ENCODE assay signal across 8 cellular contexts in genomic region chr16:1771072-1771863, GRCh38. TPM values are rescaled to one million over a fixed set of nuclear protein-coding genes. Genes with fewer than 3 reads are reported as not detected.
A peak's percentile ranks its signal among the peaks of the same experiment; 100 is the strongest.
DNase-seq lines count a peak whose midpoint lies in the region; ATAC-seq and TF ChIP-seq lines count a peak whose summit lies in the region.

TSS of gene NME3 (minus strand) at chr16:1771543. CDS start at chr16:1771534, 9 bp downstream.

- H3K9me3 Mint-ChIP-seq in T-helper 1 cell treated with Interleukin-12 subunit alpha and Interleukin-12 subunit beta and Interleukin-4 antibody, amounts not matched to agents 30 μg/mL and 1 μg/mL, for 36 hours, result no peaks in the 10 kb centered on the region

- intact Hi-C loops in adrenal gland (cut with DNase I), result loop anchor here in 1 of 2 donors (5.0 kb wide), 1 partner anchor 56 kb away; the partner anchor contains the start of genes FAHD1 and HAGH
- intact Hi-C loops in heart right ventricle (cut with DNase I), result loop anchor here in 1 of 10 donors (5.0 kb wide), 1 partner anchor 64 kb away; the partner anchor contains the start of gene MAPK8IP3
- intact Hi-C loops in posterior vena cava (cut with DNase I), result no loop called here

- H3K9me3 ChIP-seq in adrenal gland (replicated peaks in 1 of 3) (no peaks in the 10 kb centered on the region), heart right ventricle (no peaks in the 10 kb centered on the region), tibial nerve (no peaks in the 10 kb centered on the region)

- WGBS in adrenal gland, 4 donors, result 0 to 1% (median 0%) methylated on average over 18 to 91 of the region's 91 CpGs
- 0 to 1% methylated on average over 74 to 88 of the region's 91 CpGs for WGBS in heart right ventricle, 2 donors
- 0 to 1% methylated on average over 34 to 45 of the region's 91 CpGs for WGBS in tibial nerve, 2 donors

- DNase-seq in DMS114 treated with DMSO at 0.1 percent for 48 hours (lab: John Stamatoyannopoulos, UW; ENCODE audit: unreplicated experiment), result peak; percentile 23
- DNase-seq in HL-60 (ENCODE audit: low read depth in 1 of 2, low spot score in 1 of 2), result peak; percentile 75 to 78
- DNase-seq in adrenal gland, result peak; percentile 73 to 90 (median 82)
- DNase-seq in heart right ventricle, result peak; percentile 77 to 85
- DNase-seq in posterior vena cava (ENCODE audit: low spot score), result peak; percentile 95
- DNase-seq in tibial nerve (ENCODE audit: low spot score in 2 of 2), result peak; percentile 74
- no peak for DNase-seq in NCI-H1436 (lab: John Stamatoyannopoulos, UW)

- H3K4me1 Mint-ChIP-seq in T-helper 1 cell treated with Interleukin-12 subunit alpha and Interleukin-12 subunit beta and Interleukin-4 antibody, amounts not matched to agents 30 μg/mL and 1 μg/mL, for 36 hours (ENCODE audit: low read depth), result peaks cover 4% of the 10 kb centered on the region

- peak within 1 kb of the TSS; percentile 96 for H3K4me3 ChIP-seq in HL-60 (replicated peaks; ENCODE audit: insufficient read depth, low read length)
- peak within 1 kb of the TSS; percentile 48 to 99 (median 92) for H3K4me3 ChIP-seq in adrenal gland
- H3K4me3 ChIP-seq in heart right ventricle, result peak within 1 kb of the TSS; percentile 88 to 100 (median 98)
- peak within 1 kb of the TSS; percentile 67 to 96 (median 80) for H3K4me3 ChIP-seq in tibial nerve

- peak in 1 of 2 donors; percentile 50 for TF ChIP-seq POLR2A in adrenal gland (IDR thresholded peaks at IDR 0.05)
- TF ChIP-seq POLR2A in tibial nerve (IDR thresholded peaks at IDR 0.05), result no peak

- no peaks in the 10 kb centered on the region for H3K27me3 ChIP-seq in HL-60 (ENCODE audit: insufficient read depth, poor library complexity, severe bottlenecking)
- no peaks in the 10 kb centered on the region for H3K27me3 ChIP-seq in adrenal gland
- no peaks in the 10 kb centered on the region for H3K27me3 ChIP-seq in heart right ventricle
- H3K27me3 ChIP-seq in tibial nerve, result no peaks in the 10 kb centered on the region

- H3K27ac ChIP-seq in HL-60 (replicated peaks), result peak within 1 kb of the TSS; percentile 91
- H3K27ac ChIP-seq in adrenal gland, result peak within 1 kb of the TSS; percentile 9 to 93 (median 91)
- H3K27ac ChIP-seq in heart right ventricle, result peak within 1 kb of the TSS; percentile 67 to 99 (median 97)
- peak within 1 kb of the TSS; percentile 61 to 95 (median 93) for H3K27ac ChIP-seq in tibial nerve

- peaks cover 0 to 40% of the 10 kb centered on the region in 2 donors for H3K36me3 ChIP-seq in adrenal gland (replicated peaks in 1 of 2)
- H3K36me3 ChIP-seq in heart right ventricle, result peaks cover 0 to 52% (median 27%) of the 10 kb centered on the region in 9 donors
- peaks cover 0 to 54% (median 4%) of the 10 kb centered on the region in 3 donors for H3K36me3 ChIP-seq in tibial nerve

- H3K4me3 Mint-ChIP-seq in T-helper 1 cell treated with Interleukin-12 subunit alpha and Interleukin-12 subunit beta and Interleukin-4 antibody, amounts not matched to agents 30 μg/mL and 1 μg/mL, for 36 hours, result peak within 1 kb of the TSS; percentile 100

- TF ChIP-seq EP300 in tibial nerve (IDR thresholded peaks at IDR 0.05), result no peak

- H3K36me3 Mint-ChIP-seq in T-helper 1 cell treated with Interleukin-12 subunit alpha and Interleukin-12 subunit beta and Interleukin-4 antibody, amounts not matched to agents 30 μg/mL and 1 μg/mL, for 36 hours (ENCODE audit: low read depth), result peaks cover 13% of the 10 kb centered on the region

- ATAC-seq in heart right ventricle, result peak; percentile 40 to 68 (median 51)

- no peaks in the 10 kb centered on the region for H3K27me3 Mint-ChIP-seq in T-helper 1 cell treated with Interleukin-12 subunit alpha and Interleukin-12 subunit beta and Interleukin-4 antibody, amounts not matched to agents 30 μg/mL and 1 μg/mL, for 36 hours (ENCODE audit: low read depth)

- no peak for TF ChIP-seq CTCF in HL-60 (IDR thresholded peaks at IDR 0.05; ENCODE audit: insufficient read depth, low read length)
- no peak for TF ChIP-seq CTCF in adrenal gland (IDR thresholded peaks at IDR 0.05)
- peak in 1 of 9 donors; percentile 16 for TF ChIP-seq CTCF in heart right ventricle (IDR thresholded peaks at IDR 0.05)
- TF ChIP-seq CTCF in tibial nerve (IDR thresholded peaks at IDR 0.05), result no peak

- H3K27ac Mint-ChIP-seq in T-helper 1 cell treated with Interleukin-12 subunit alpha and Interleukin-12 subunit beta and Interleukin-4 antibody, amounts not matched to agents 30 μg/mL and 1 μg/mL, for 36 hours, result peak within 1 kb of the TSS; percentile 99

- H3K4me1 ChIP-seq in adrenal gland (replicated peaks in 1 of 2) (peaks cover 26 to 36% of the 10 kb centered on the region in 2 donors), heart right ventricle (peaks cover 27 to 46% (median 39%) of the 10 kb centered on the region in 9 donors), tibial nerve (peaks cover 0 to 57% (median 28%) of the 10 kb centered on the region in 4 donors)

RNA-seq across cellular contexts. Expression of gene NME3, which starts in this region (rescaled TPM):
- 100 to 1,000 TPM in 7 of 8 donors, 10 to 100 TPM in 1; 82.5 to 319 (median 181) TPM for total RNA-seq in adrenal gland
- 1,000 to 10,000 TPM in 1 of 3 donors, 100 to 1,000 TPM in 1, under 1 TPM in 1; 0.95 to 1,073 (median 860) TPM for polyA plus RNA-seq in adrenal gland
- 10 to 100 TPM; 21.8 to 41.1 (median 30.3) TPM for total RNA-seq in heart right ventricle
- polyA plus RNA-seq in heart right ventricle, result 100 to 1,000 TPM in 1 of 2 donors, 10 to 100 TPM in 1; 47.7 to 176 TPM
- 10 to 100 TPM; 31.6 to 47.0 TPM for total RNA-seq in posterior vena cava
- total RNA-seq in tibial nerve, result 100 to 1,000 TPM; 113 to 198 (median 128) TPM
